8 cellular contexts compared by ENCODE assay signal in the genomic region with DNA sequence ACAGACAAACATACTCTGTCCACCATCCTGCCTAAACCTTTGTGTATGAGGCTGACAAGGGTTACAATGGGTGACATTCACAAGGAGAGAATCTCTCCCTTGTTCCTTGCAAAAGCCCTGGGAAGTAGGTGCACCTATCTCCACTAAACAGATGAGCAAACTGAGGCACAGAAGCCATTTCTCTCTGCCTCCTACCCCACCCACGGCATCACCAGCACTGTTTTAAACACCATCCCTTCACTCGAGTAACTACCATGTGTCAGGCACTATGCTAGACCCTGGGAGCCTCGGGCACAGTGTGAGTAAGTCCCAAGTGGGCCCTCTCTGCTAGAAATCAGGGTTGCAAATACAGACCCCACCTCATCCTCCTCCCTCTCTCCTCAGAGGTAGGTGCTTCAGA. TPM values are rescaled to one million over a fixed set of nuclear protein-coding genes. Genes with fewer than 3 reads are reported as not detected.
DNase-seq lines count a peak whose midpoint lies in the region; ATAC-seq and TF ChIP-seq lines count a peak whose summit lies in the region.

No MANE protein-coding gene starts in this region.

- peak overlapping the region; percentile 84 to 88 for H3K27ac Mint-ChIP-seq in natural killer cell treated with Interleukin-12 subunit alpha and Interleukin-12 subunit beta and Interleukin-15 and Interleukin-18, amount 100 ng/mL, for 72 hours

- H3K4me3 ChIP-seq in Loucy (ENCODE audit: low read length, poor library complexity, severe bottlenecking): peak overlapping the region; percentile 92
- H3K4me3 ChIP-seq in duodenal mucosa (ENCODE audit: low read depth in 1 of 2, low read length in 2 of 2): peak overlapping the region; percentile 90 to 95

- H3K27ac ChIP-seq in C4-2B (peak overlapping the region; percentile 88), duodenal mucosa (ENCODE audit: low read depth, low read length) (no peak overlapping the region)

- H3K4me2 ChIP-seq in Loucy (ENCODE audit: low read depth, low read length, poor library complexity, severe bottlenecking): peak overlapping the region; percentile 87

- H3K9me3 ChIP-seq in Loucy (ENCODE audit: insufficient read depth, low read depth, low read length) (no peaks in the 10 kb centered on the region), duodenal mucosa (ENCODE audit: control insufficient read depth in 1 of 2, low read length in 2 of 2) (no peaks in the 10 kb centered on the region)

- H3K4me1 ChIP-seq in Loucy (ENCODE audit: insufficient read depth, low read length, poor library complexity, severe bottlenecking) (peaks cover 63% of the 10 kb centered on the region), duodenal mucosa (ENCODE audit: control insufficient read depth in 1 of 2, insufficient read depth in 2 of 2, low read length in 2 of 2) (peaks cover 28 to 30% of the 10 kb centered on the region in 2 donors)

- peaks cover 14% of the 10 kb centered on the region for H4K20me1 ChIP-seq in Loucy (ENCODE audit: insufficient read depth, low read length, poor library complexity, severe bottlenecking)

- no peaks in the 10 kb centered on the region for H3K27me3 ChIP-seq in Loucy (ENCODE audit: insufficient read depth, low read length, poor library complexity, severe bottlenecking)
- no peaks in the 10 kb centered on the region for H3K27me3 ChIP-seq in duodenal mucosa (ENCODE audit: control insufficient read depth in 1 of 2, insufficient read depth in 2 of 2, low read length in 2 of 2)

- H3K36me3 ChIP-seq in Loucy (ENCODE audit: insufficient read depth, low read length) (peaks cover 4% of the 10 kb centered on the region; the same call in 1 of the 2 replicates), duodenal mucosa (ENCODE audit: control insufficient read depth in 1 of 2, insufficient read depth in 2 of 2, low read length in 2 of 2) (peaks cover 0 to 23% of the 10 kb centered on the region in 2 donors)

- H3K9ac ChIP-seq in Loucy (ENCODE audit: low read depth, low read length, poor library complexity, severe bottlenecking) (peak overlapping the region; percentile 86), duodenal mucosa (ENCODE audit: low read depth in 1 of 2, low read length in 2 of 2) (peak overlapping the region; percentile 81 to 82)

- H3K9me2 ChIP-seq in Loucy (replicated peaks; ENCODE audit: low read depth, low read length): no peaks in the 10 kb centered on the region

- H3K36me3 Mint-ChIP-seq in natural killer cell treated with Interleukin-12 subunit alpha and Interleukin-12 subunit beta and Interleukin-15 and Interleukin-18, amount 100 ng/mL, for 72 hours: peaks cover 12% of the 10 kb centered on the region

- H3F3A ChIP-seq in Loucy (ENCODE audit: low read depth): no peaks in the 10 kb centered on the region

- peaks cover 42 to 61% of the 10 kb centered on the region in 2 donors for H3K4me1 Mint-ChIP-seq in natural killer cell treated with Interleukin-12 subunit alpha and Interleukin-12 subunit beta and Interleukin-15 and Interleukin-18, amount 100 ng/mL, for 72 hours (ENCODE audit: low read depth in 2 of 2)

- no peaks in the 10 kb centered on the region for H3K9me3 Mint-ChIP-seq in natural killer cell treated with Interleukin-12 subunit alpha and Interleukin-12 subunit beta and Interleukin-15 and Interleukin-18, amount 100 ng/mL, for 72 hours

- H3K27me3 Mint-ChIP-seq in natural killer cell treated with Interleukin-12 subunit alpha and Interleukin-12 subunit beta and Interleukin-15 and Interleukin-18, amount 100 ng/mL, for 72 hours: no peaks in the 10 kb centered on the region

- ATAC-seq in natural killer cell treated with Interleukin-12 subunit alpha and Interleukin-12 subunit beta and Interleukin-15 and Interleukin-18, amount 100 ng/mL, for 72 hours: no peak
- no peak for ATAC-seq in GM21367 (IDR thresholded peaks at IDR 0.05; ENCODE audit: unreplicated experiment)
- no peak for ATAC-seq in HG02938 (IDR thresholded peaks at IDR 0.05; ENCODE audit: unreplicated experiment)

- DNase-seq in natural killer cell treated with Interleukin-12 subunit alpha and Interleukin-12 subunit beta and Interleukin-15 and Interleukin-18, amount 100 ng/mL, for 72 hours (ENCODE audit: low spot score): no peak
- DNase-seq in NCI-H1105 (lab: John Stamatoyannopoulos, UW) (no peak), NCI-H524 (lab: John Stamatoyannopoulos, UW) (no peak)

- no peak overlapping the region for H2AFZ ChIP-seq in Loucy (ENCODE audit: low read length)

- TF ChIP-seq CTCF in C4-2B (conservative IDR thresholded peaks at IDR 0.05) (no peak), Loucy (conservative IDR thresholded peaks at IDR 0.05; ENCODE audit: low read length) (no peak)

- peaks cover 90% of the 10 kb centered on the region for H3K79me2 ChIP-seq in Loucy (ENCODE audit: insufficient read depth, low read length)

- peak overlapping the region; percentile 95 for H3K4me3 Mint-ChIP-seq in natural killer cell treated with Interleukin-12 subunit alpha and Interleukin-12 subunit beta and Interleukin-15 and Interleukin-18, amount 100 ng/mL, for 72 hours

RNA-seq across cellular contexts. Expression of a gene that starts 0.9 kb away (rescaled TPM):
- total RNA-seq in natural killer cell treated with Interleukin-12 subunit alpha and Interleukin-12 subunit beta and Interleukin-15 and Interleukin-18, amount 100 ng/mL, for 72 hours: 10 to 100 TPM; 39.1 to 59.7 TPM

RNA-seq across cellular contexts. Expression of a gene that starts 1.0 kb away (rescaled TPM):
- total RNA-seq in natural killer cell treated with Interleukin-12 subunit alpha and Interleukin-12 subunit beta and Interleukin-15 and Interleukin-18, amount 100 ng/mL, for 72 hours: 1 to 10 TPM; 8.4 to 8.7 TPM

RNA-seq across cellular contexts. Expression of a gene that starts 41.0 kb away (rescaled TPM):
- total RNA-seq in natural killer cell treated with Interleukin-12 subunit alpha and Interleukin-12 subunit beta and Interleukin-15 and Interleukin-18, amount 100 ng/mL, for 72 hours: 10 to 100 TPM; 15.0 to 21.2 TPM
